ENCODE assay signal across 1 cellular context in genomic region chr9:137724818-137725240, GRCh38.
TF ChIP-seq lines count a peak whose summit lies in the region.

No MANE protein-coding gene starts in this region.

TF ChIP-seq in HEK293, 187 proteins besides CTCF, POLR2A, EP300 and RAD21 (continued from another document):
- peak; percentile 95 for TF ChIP-seq HIC1 (tag by site-specific recombination; IDR thresholded peaks at IDR 0.05)
- no peak for TF ChIP-seq ZNF639 (tag by site-specific recombination; IDR thresholded peaks at IDR 0.05)
- no peak for TF ChIP-seq ZSCAN30 (tag by site-specific recombination; IDR thresholded peaks at IDR 0.05)
- TF ChIP-seq ZNF202 (tag by site-specific recombination; IDR thresholded peaks at IDR 0.05; ENCODE audit: borderline replicate concordance), result peak; percentile 46; the same call in 1 of the 2 replicates
TF ChIP-seq in HEK293: peak in this region for 4.
